27 cellular contexts compared by ENCODE assay signal in the genomic region with DNA sequence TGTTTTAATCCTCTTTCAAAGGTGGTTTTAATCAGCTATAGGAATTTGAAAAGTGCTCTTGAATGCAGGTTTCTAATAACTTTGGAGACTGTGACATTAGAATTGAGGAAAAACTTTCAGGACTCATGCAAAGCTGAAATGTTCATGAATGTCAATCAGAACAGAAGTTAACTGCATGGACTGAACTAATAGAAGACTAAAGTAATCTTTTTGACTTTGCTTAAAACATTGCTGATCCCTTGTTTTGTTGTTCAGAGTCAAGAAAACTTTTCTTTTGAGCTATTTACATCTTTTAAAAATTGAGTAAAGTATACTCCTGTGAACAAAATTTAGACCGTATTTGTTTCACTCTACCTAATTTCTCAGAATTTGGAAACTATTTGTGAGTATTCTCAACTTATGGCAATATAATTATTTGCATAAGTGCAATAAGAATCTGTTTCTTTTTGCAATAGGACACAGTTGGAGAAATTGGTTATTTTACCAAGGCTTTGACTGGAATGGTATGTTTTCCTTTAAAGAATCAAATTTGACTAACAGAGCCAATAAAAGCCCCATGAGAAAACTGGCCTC.
"Had no signal": no experiment of that assay in that cellular context is flagged by ENCODE, and none has a peak within 500 bp of the region (broad histone marks: within the 10 kb centered on the region; RNA-seq: fewer than 3 reads in every experiment).

No MANE protein-coding gene starts in this region.

- H3K4me3 ChIP-seq: cardiac muscle cell, Peyer's patch, SJCRH30 had no signal

- H3K9ac ChIP-seq: SK-N-SH had no signal

- H3K9me2 ChIP-seq: SK-N-SH had no signal

- ATAC-seq: activated CD4-positive, alpha-beta T cell treated with anti-CD3 and anti-CD28 coated beads for 36 hours; activated CD8-positive, alpha-beta T cell treated with anti-CD3 and anti-CD28 coated beads, Interleukin-2, amount 10 ng/mL, durations not matched to agents 7 days and 5 days had no signal

- H3K9me3 ChIP-seq: Peyer's patch had no signal

- H3K27ac ChIP-seq: brain microvascular endothelial cell, cardiac muscle cell, Peyer's patch, RWPE1, SJCRH30, WERI-Rb-1 had no signal

- DNase-seq: activated CD4-positive, alpha-beta T cell treated with anti-CD3 and anti-CD28 coated beads for 36 hours; activated CD4-positive, alpha-beta T cell treated with anti-CD3 and anti-CD28 coated beads, Interleukin-2, amount 50 U/mL, for 1 hour; activated CD8-positive, alpha-beta memory T cell treated with anti-CD3 and anti-CD28 coated beads, Interleukin-2, amount 50 U/mL, for 48 hours; activated CD8-positive, alpha-beta T cell treated with anti-CD3 and anti-CD28 coated beads, Interleukin-2, amount 10 ng/mL, durations not matched to agents 7 days and 5 days; activated effector memory CD4-positive, alpha-beta T cell treated with Interleukin-2 at 50 U/mL for 16 hours; activated naive CD4-positive, alpha-beta T cell; activated T-cell treated with anti-CD3 and anti-CD28 coated beads, Interleukin-2, amount 50 U/mL, for 1 hour; amygdala; brain microvascular endothelial cell; Kasumi-1; NCI-H1092 treated with DMSO at 0.1 percent for 48 hours; NCI-H1417 treated with DMSO at 0.1 percent for 48 hours; NCI-H1694; NCI-H2029; NCI-H2107; NCI-H345; NCI-H510A; NCI-H526 treated with DMSO at 0.1 percent for 48 hours; NCI-H82; Peyer's patch; Right ventricle myocardium superior; SJCRH30; SK-N-SH; T-helper 1 cell; WERI-Rb-1 had no signal

- H3K4me1 ChIP-seq: Peyer's patch had no signal

- H3K4me2 ChIP-seq: SK-N-SH had no signal

- H3K36me3 ChIP-seq: cardiac muscle cell, Peyer's patch, WERI-Rb-1 had no signal

- H3K27me3 ChIP-seq: brain microvascular endothelial cell, cardiac muscle cell, Peyer's patch, SJCRH30 had no signal
